In the genomic region with DNA sequence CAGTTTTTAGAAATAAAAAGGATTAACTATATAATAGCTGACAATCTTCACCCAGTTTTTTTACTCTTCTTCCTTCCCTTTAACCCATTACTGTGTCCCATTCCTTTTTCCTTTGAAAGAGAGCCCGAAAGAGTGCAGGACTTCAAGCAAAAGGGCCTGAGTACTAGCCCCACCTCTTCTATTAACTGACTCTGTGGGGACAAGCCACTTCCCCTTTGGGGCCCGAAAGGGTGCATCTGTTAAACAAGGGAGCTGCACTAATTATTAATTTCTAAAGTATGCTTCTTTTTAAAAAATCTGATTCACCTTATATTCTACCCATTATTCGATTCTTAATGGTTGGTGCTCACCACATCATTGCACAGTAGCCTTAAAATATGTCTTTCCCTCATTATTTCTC, we compare ENCODE assay signal across 8 cellular contexts. TPM values are rescaled to one million over a fixed set of nuclear protein-coding genes. Genes with fewer than 3 reads are reported as not detected.
DNase-seq lines count a peak whose midpoint lies in the region; TF ChIP-seq lines count a peak whose summit lies in the region.

No MANE protein-coding gene starts in this region.

- H3K27ac Mint-ChIP-seq in activated naive CD4-positive, alpha-beta T cell treated with anti-CD3 and anti-CD28 coated beads, Interleukin-2, amount 50 U/mL, for 24 hours, result peak overlapping the region; percentile 91
- H3K27ac Mint-ChIP-seq in dendritic cell treated with granulocyte-macrophage colony-stimulating factor and Interleukin-4, amounts not matched to agents 40 ng/mL and 50 ng/mL, for 4 days, result peak overlapping the region; percentile 55

- H3K4me3 Mint-ChIP-seq in activated naive CD4-positive, alpha-beta T cell treated with anti-CD3 and anti-CD28 coated beads, Interleukin-2, amount 50 U/mL, for 24 hours, result peak overlapping the region; percentile 92
- peak overlapping the region; percentile 91 for H3K4me3 Mint-ChIP-seq in dendritic cell treated with granulocyte-macrophage colony-stimulating factor and Interleukin-4, amounts not matched to agents 40 ng/mL and 50 ng/mL, for 4 days

- H3K9me2 ChIP-seq in Karpas-422 (replicated peaks; ENCODE audit: insufficient read depth, low read length), result no peaks in the 10 kb centered on the region

- peaks cover 64% of the 10 kb centered on the region for H3K4me1 ChIP-seq in Karpas-422 (ENCODE audit: low read length)
- peaks cover 0 to 82% (median 39%) of the 10 kb centered on the region in 4 donors for H3K4me1 ChIP-seq in tibial nerve

- H2AFZ ChIP-seq in Karpas-422 (ENCODE audit: low read length), result no peak overlapping the region

- H3K9me3 Mint-ChIP-seq in activated naive CD4-positive, alpha-beta T cell treated with anti-CD3 and anti-CD28 coated beads, Interleukin-2, amount 50 U/mL, for 24 hours, result no peaks in the 10 kb centered on the region
- H3K9me3 Mint-ChIP-seq in dendritic cell treated with granulocyte-macrophage colony-stimulating factor and Interleukin-4, amounts not matched to agents 40 ng/mL and 50 ng/mL, for 4 days, result no peaks in the 10 kb centered on the region

- DNase-seq in activated naive CD4-positive, alpha-beta T cell treated with Interleukin-2 at 50 U/mL for 16 hours, result no peak
- peak; percentile 77 for DNase-seq in Karpas-422
- DNase-seq in tibial nerve (ENCODE audit: low spot score in 2 of 2), result no peak
- no peak for DNase-seq in COLO829 (ENCODE audit: low spot score)
- no peak for DNase-seq in NK-92 (lab: John Stamatoyannopoulos, UW; ENCODE audit: unreplicated experiment)
- DNase-seq in NK-92 treated with Interleukin-12 subunit alpha and Interleukin-12 subunit beta, amount 100 ng/mL, for 24 hours (lab: John Stamatoyannopoulos, UW), result no peak

- H3K36me3 ChIP-seq in Karpas-422 (ENCODE audit: insufficient read depth, low read length) (peaks cover 3% of the 10 kb centered on the region; the same call in 1 of the 2 replicates), tibial nerve (no peaks in the 10 kb centered on the region)

- no peak for TF ChIP-seq EP300 in tibial nerve (IDR thresholded peaks at IDR 0.05)

- H3K4me3 ChIP-seq in Karpas-422 (ENCODE audit: low read length), result peak overlapping the region; percentile 91
- peak overlapping the region in 1 of 4 donors; percentile 79 for H3K4me3 ChIP-seq in tibial nerve

- peaks cover 81% of the 10 kb centered on the region for H3K4me1 Mint-ChIP-seq in activated naive CD4-positive, alpha-beta T cell treated with anti-CD3 and anti-CD28 coated beads, Interleukin-2, amount 50 U/mL, for 24 hours
- H3K4me1 Mint-ChIP-seq in dendritic cell treated with granulocyte-macrophage colony-stimulating factor and Interleukin-4, amounts not matched to agents 40 ng/mL and 50 ng/mL, for 4 days (ENCODE audit: low read depth), result peaks cover 67% of the 10 kb centered on the region

- no peak for TF ChIP-seq CTCF in tibial nerve (IDR thresholded peaks at IDR 0.05)

- TF ChIP-seq POLR2A in tibial nerve (IDR thresholded peaks at IDR 0.05), result no peak

- H3K27me3 ChIP-seq in Karpas-422 (ENCODE audit: low read length), result no peaks in the 10 kb centered on the region
- H3K27me3 ChIP-seq in tibial nerve, result no peaks in the 10 kb centered on the region

- peaks cover 90% of the 10 kb centered on the region for H3K79me2 ChIP-seq in Karpas-422 (ENCODE audit: low read length)

- H3K36me3 Mint-ChIP-seq in activated naive CD4-positive, alpha-beta T cell treated with anti-CD3 and anti-CD28 coated beads, Interleukin-2, amount 50 U/mL, for 24 hours, result peaks cover 4% of the 10 kb centered on the region
- H3K36me3 Mint-ChIP-seq in dendritic cell treated with granulocyte-macrophage colony-stimulating factor and Interleukin-4, amounts not matched to agents 40 ng/mL and 50 ng/mL, for 4 days (ENCODE audit: low read depth), result peaks cover 14% of the 10 kb centered on the region

- intact Hi-C loops in dendritic cell treated with granulocyte-macrophage colony-stimulating factor and Interleukin-4, amounts not matched to agents 40 ng/mL and 50 ng/mL, for 4 days (cut with micrococcal nuclease), result loop anchor here (5.0 kb wide), 1 partner anchor 70 kb away; no protein-coding TSS in a partner anchor

- peak overlapping the region; percentile 96 for H3K9ac ChIP-seq in Karpas-422 (ENCODE audit: low read length)

- no peaks in the 10 kb centered on the region for H3K9me3 ChIP-seq in Karpas-422 (ENCODE audit: low read length)
- H3K9me3 ChIP-seq in tibial nerve, result no peaks in the 10 kb centered on the region

- H4K20me1 ChIP-seq in Karpas-422 (ENCODE audit: insufficient read depth, low read depth, low read length), result no peaks in the 10 kb centered on the region

- WGBS in tibial nerve, 2 donors, result 72 to 75% methylated on average over 3 of the region's 3 CpGs

- H3K4me2 ChIP-seq in Karpas-422 (ENCODE audit: low read depth, low read length, poor library complexity, severe bottlenecking), result peak overlapping the region; percentile 72

- H3K27ac ChIP-seq in Karpas-422 (ENCODE audit: low read length) (peak overlapping the region; percentile 87), tibial nerve (peak overlapping the region in 3 of 4 donors; percentile 13 to 63 (median 48))

- H3K27me3 Mint-ChIP-seq in activated naive CD4-positive, alpha-beta T cell treated with anti-CD3 and anti-CD28 coated beads, Interleukin-2, amount 50 U/mL, for 24 hours, result no peaks in the 10 kb centered on the region
- no peaks in the 10 kb centered on the region for H3K27me3 Mint-ChIP-seq in dendritic cell treated with granulocyte-macrophage colony-stimulating factor and Interleukin-4, amounts not matched to agents 40 ng/mL and 50 ng/mL, for 4 days

RNA-seq across cellular contexts. Expression of a gene that starts 3.3 kb away (rescaled TPM):
- total RNA-seq in Karpas-422 (2014; rRNA removed; shearing (Covaris generic); ENCODE audit: low replicate concordance), result 53.9 and 89.8 TPM in 2 replicates
- 10 to 100 TPM; 46.8 to 63.8 (median 55.7) TPM for total RNA-seq in tibial nerve
